12 cellular contexts compared by ENCODE assay signal in genomic region chr2:174965992-174966789, GRCh38. TPM values are rescaled to one million over a fixed set of nuclear protein-coding genes. Genes with fewer than 3 reads are reported as not detected.
A peak's percentile ranks its signal among the peaks of the same experiment; 100 is the strongest.
DNase-seq lines count a peak whose midpoint lies in the region; FAIRE-seq and TF ChIP-seq lines count a peak whose summit lies in the region.
"Had no signal": no experiment of that assay in that cellular context is flagged by ENCODE, and none has a peak within 500 bp of the region (broad histone marks: within the 10 kb centered on the region; RNA-seq: fewer than 3 reads in every experiment).

No MANE protein-coding gene starts in this region.

- CTCF ChIA-PET in endothelial cell of umbilical vein (lab: Charles Lee) = interaction anchor here (1.2 to 1.6 kb wide), 3 partner anchors 19 to 194 kb away, joined by 3 to 7 read pairs (median 3); no protein-coding TSS in a partner anchor
- CTCF ChIA-PET in activated naive CD4-positive, alpha-beta T cell treated with anti-CD3 and anti-CD28 coated beads for 36 hours (lab: Charles Lee) = interaction anchor here (0.7 kb wide), 1 partner anchor 135 kb away, joined by 3 read pairs; no protein-coding TSS in a partner anchor

- TF ChIP-seq EP300 in transverse colon (IDR thresholded peaks at IDR 0.05; ENCODE audit: low read depth) = no peak

- no peaks in the 10 kb centered on the region for H3K9me2 ChIP-seq in GM23248 (ENCODE audit: insufficient read depth)

- H3K27ac ChIP-seq in GM23248 (peak overlapping the region; percentile 80), endothelial cell of umbilical vein (ENCODE audit: insufficient read depth, low read depth, low read length) (peak overlapping the region; percentile 60), transverse colon (no peak overlapping the region)

- H2AFZ ChIP-seq in GM23248 = peak overlapping the region; percentile 85
- peak overlapping the region; percentile 24 for H2AFZ ChIP-seq in endothelial cell of umbilical vein (ENCODE audit: low read depth, low read length)

- no peaks in the 10 kb centered on the region for H3K9me3 Mint-ChIP-seq in neural crest cell
- no peaks in the 10 kb centered on the region for H3K9me3 Mint-ChIP-seq in activated naive CD4-positive, alpha-beta T cell treated with anti-CD3 and anti-CD28 coated beads for 36 hours
- H3K9me3 Mint-ChIP-seq: activated naive CD8-positive, alpha-beta T cell treated with anti-CD3 and anti-CD28 coated beads, Interleukin-2, amount 10 ng/mL, durations not matched to agents 7 days and 5 days had no signal

- no peaks in the 10 kb centered on the region for H3K27me3 ChIP-seq in GM23248 (replicated peaks; ENCODE audit: insufficient read depth)
- H3K27me3 ChIP-seq in endothelial cell of umbilical vein (ENCODE audit: control insufficient read depth in 2 of 2, insufficient read depth in 2 of 2, low read length in 2 of 2) = no peaks in the 10 kb centered on the region
- H3K27me3 ChIP-seq in transverse colon = no peaks in the 10 kb centered on the region

- peaks cover 30% of the 10 kb centered on the region for H3F3A ChIP-seq in GM23248 (ENCODE audit: insufficient read depth)

- DNase-seq in GM23248 = peak; percentile 48
- peak; percentile 31 for DNase-seq in NCI-H446 treated with DMSO at 0.1 percent for 48 hours (lab: John Stamatoyannopoulos, UW)
- DNase-seq in endothelial cell of umbilical vein (ENCODE audit: low read depth, low spot score) = peak; percentile 69
- DNase-seq in neural crest cell (ENCODE audit: low read depth, low spot score) = no peak
- DNase-seq in transverse colon = no peak
- no peak for DNase-seq in NCI-H1048 (lab: John Stamatoyannopoulos, UW)
- DNase-seq in cerebellar cortex (ENCODE audit: low spot score) = no peak
- no peak for DNase-seq in activated naive CD4-positive, alpha-beta T cell treated with anti-CD3 and anti-CD28 coated beads for 36 hours
- DNase-seq: activated naive CD8-positive, alpha-beta T cell treated with anti-CD3 and anti-CD28 coated beads, Interleukin-2, amount 10 ng/mL, durations not matched to agents 7 days and 5 days; NCI-H526 treated with DMSO at 0.1 percent for 48 hours; retina; stimulated activated naive B cell treated with anti-CD40 and anti-IgM and Interleukin-4, amounts not matched to agents 10 μg/mL and 1 μg/mL and 100 μg/mL, for 72 hours had no signal

- dilution Hi-C loops in endothelial cell of umbilical vein (cut with MboI; ENCODE audit: extremely low pct_ligation_motif_present, low sequenced_read_pairs) = no loop called here

- H3K9ac ChIP-seq in GM23248 (peak overlapping the region; percentile 61), endothelial cell of umbilical vein (replicated peaks; ENCODE audit: extremely low read depth, insufficient read depth, low read length) (peak overlapping the region; percentile 6)

- H3K4me2 ChIP-seq in GM23248 (ENCODE audit: unreplicated experiment) (peak overlapping the region; percentile 76), endothelial cell of umbilical vein (ENCODE audit: insufficient read depth, low read length) (peak overlapping the region; percentile 63)

- BruUV-seq in endothelial cell of umbilical vein (replicated peaks; lab: Mats Ljungman, UMichigan) = no TSS peak

- H4K20me1 ChIP-seq in GM23248 (ENCODE audit: insufficient read depth) = no peaks in the 10 kb centered on the region
- H4K20me1 ChIP-seq in endothelial cell of umbilical vein (replicated peaks; ENCODE audit: control insufficient read depth, extremely low read depth, insufficient read depth, low read length) = no peaks in the 10 kb centered on the region

- no peaks in the 10 kb centered on the region for H3K36me3 Mint-ChIP-seq in neural crest cell (ENCODE audit: low read depth)
- no peaks in the 10 kb centered on the region for H3K36me3 Mint-ChIP-seq in activated naive CD4-positive, alpha-beta T cell treated with anti-CD3 and anti-CD28 coated beads for 36 hours (ENCODE audit: low read depth)
- H3K36me3 Mint-ChIP-seq: activated naive CD8-positive, alpha-beta T cell treated with anti-CD3 and anti-CD28 coated beads, Interleukin-2, amount 10 ng/mL, durations not matched to agents 7 days and 5 days had no signal

- in situ Hi-C loops in GM23248 (cut with MboI) = no loop called here
- in situ Hi-C loops in transverse colon (cut with MboI; ENCODE audit: low pct_ligation_motif_present in 1 of 4, low pct_unique_long_range_greater_than_20kb in 1 of 4, low sequenced_read_pairs in 3 of 4) = no loop called here

- peak overlapping the region; percentile 40 for H3K4me3 ChIP-seq in GM23248
- no peak overlapping the region for H3K4me3 ChIP-seq in endothelial cell of umbilical vein (replicated peaks in 1 of 3; ENCODE audit: insufficient read depth in 1 of 3, low read depth in 1 of 3, low read length in 3 of 3)
- H3K4me3 ChIP-seq in transverse colon = no peak overlapping the region

- H3K79me2 ChIP-seq in GM23248 (ENCODE audit: insufficient read depth) (no peaks in the 10 kb centered on the region), endothelial cell of umbilical vein (ENCODE audit: control insufficient read depth, insufficient read depth, low read length) (peaks cover 7% of the 10 kb centered on the region)

- H3K9me3 ChIP-seq in GM23248 (ENCODE audit: low read depth) (no peaks in the 10 kb centered on the region), endothelial cell of umbilical vein (replicated peaks; ENCODE audit: control insufficient read depth, insufficient read depth, low read length) (no peaks in the 10 kb centered on the region), transverse colon (no peaks in the 10 kb centered on the region)

- H3K4me1 Mint-ChIP-seq in neural crest cell = peaks cover 62% of the 10 kb centered on the region
- H3K4me1 Mint-ChIP-seq in activated naive CD4-positive, alpha-beta T cell treated with anti-CD3 and anti-CD28 coated beads for 36 hours (ENCODE audit: low read depth) = peaks cover 13% of the 10 kb centered on the region
- H3K4me1 Mint-ChIP-seq: stimulated activated naive B cell treated with anti-CD40 and anti-IgM and Interleukin-4, amounts not matched to agents 10 μg/mL and 1 μg/mL and 100 μg/mL, for 72 hours had no signal

- peak overlapping the region; percentile 92 for H3K27ac Mint-ChIP-seq in neural crest cell (ENCODE audit: unreplicated experiment)
- no peak overlapping the region for H3K27ac Mint-ChIP-seq in activated naive CD4-positive, alpha-beta T cell treated with anti-CD3 and anti-CD28 coated beads for 36 hours
- H3K27ac Mint-ChIP-seq: activated naive CD8-positive, alpha-beta T cell treated with anti-CD3 and anti-CD28 coated beads, Interleukin-2, amount 10 ng/mL, durations not matched to agents 7 days and 5 days; stimulated activated naive B cell treated with anti-CD40 and anti-IgM and Interleukin-4, amounts not matched to agents 10 μg/mL and 1 μg/mL and 100 μg/mL, for 72 hours had no signal

- 7 to 10% methylated on average over 6 of the region's 6 CpGs for WGBS in GM23248 (ENCODE audit: low coverage in 1 of 2, low lambda C conversion rate in 2 of 2, missing lambda C conversion rate in 2 of 2), 2 experiments
- WGBS in transverse colon (ENCODE audit: low coverage in 1 of 2), 2 donors = 45 to 48% methylated on average over 6 of the region's 6 CpGs

- H3K4me3 Mint-ChIP-seq in neural crest cell = no peak overlapping the region
- H3K4me3 Mint-ChIP-seq in activated naive CD4-positive, alpha-beta T cell treated with anti-CD3 and anti-CD28 coated beads for 36 hours = no peak overlapping the region
- H3K4me3 Mint-ChIP-seq: activated naive CD8-positive, alpha-beta T cell treated with anti-CD3 and anti-CD28 coated beads, Interleukin-2, amount 10 ng/mL, durations not matched to agents 7 days and 5 days; stimulated activated naive B cell treated with anti-CD40 and anti-IgM and Interleukin-4, amounts not matched to agents 10 μg/mL and 1 μg/mL and 100 μg/mL, for 72 hours had no signal

- POLR2A ChIA-PET in endothelial cell of umbilical vein (lab: Charles Lee) = interaction anchor here (0.7 kb wide), 1 partner anchor 39 kb away, joined by 3 read pairs; no protein-coding TSS in a partner anchor

- H3K27me3 Mint-ChIP-seq in neural crest cell (ENCODE audit: low read depth) = no peaks in the 10 kb centered on the region
- H3K27me3 Mint-ChIP-seq in activated naive CD4-positive, alpha-beta T cell treated with anti-CD3 and anti-CD28 coated beads for 36 hours (ENCODE audit: low read depth) = no peaks in the 10 kb centered on the region

- H3K4me1 ChIP-seq in GM23248 (ENCODE audit: insufficient read depth) = peaks cover 39% of the 10 kb centered on the region
- peaks cover 14% of the 10 kb centered on the region for H3K4me1 ChIP-seq in endothelial cell of umbilical vein (ENCODE audit: control insufficient read depth, extremely low read depth, insufficient read depth, low read length)
- no peaks in the 10 kb centered on the region for H3K4me1 ChIP-seq in transverse colon

- peak; percentile 33 for FAIRE-seq in endothelial cell of umbilical vein (lab: Jason Lieb, UNC)

- intact Hi-C loops in endothelial cell of umbilical vein (cut with micrococcal nuclease) = no loop called here
- intact Hi-C loops in transverse colon (cut with DNase I; ENCODE audit: low total_unique reads) = no loop called here
- intact Hi-C loops in activated naive CD4-positive, alpha-beta T cell treated with anti-CD3 and anti-CD28 coated beads for 36 hours (cut with micrococcal nuclease) = loop anchor here (1.0 kb wide), 1 partner anchor 131 kb away; no protein-coding TSS in a partner anchor

- H3K36me3 ChIP-seq in GM23248 (ENCODE audit: low read depth) (no peaks in the 10 kb centered on the region), endothelial cell of umbilical vein (ENCODE audit: control insufficient read depth in 2 of 2, extremely low read depth in 1 of 2, insufficient read depth in 2 of 2, low read length in 2 of 2) (no peaks in the 10 kb centered on the region), transverse colon (no peaks in the 10 kb centered on the region)

- no peaks in the 10 kb centered on the region for H3K9me1 ChIP-seq in endothelial cell of umbilical vein (replicated peaks; ENCODE audit: control insufficient read depth, extremely low read depth, insufficient read depth, low read length)

- TF ChIP-seq CTCF in endothelial cell of umbilical vein (IDR thresholded peaks at IDR 0.05; ENCODE audit: extremely low read depth in 1 of 2, insufficient read depth in 1 of 2, low read depth in 1 of 2, low read length in 2 of 2) (no peak), neural crest cell (conservative IDR thresholded peaks at IDR 0.05) (no peak), transverse colon (IDR thresholded peaks at IDR 0.05) (no peak)

- TF ChIP-seq POLR2A in endothelial cell of umbilical vein (IDR thresholded peaks at IDR 0.05; ENCODE audit: low read depth, low read length) (no peak), transverse colon (IDR thresholded peaks at IDR 0.05) (no peak)

RNA-seq across cellular contexts. Expression of gene CHN1, which starts 39.0 kb away (rescaled TPM):
- 101 and 115 TPM in 2 replicates for total RNA-seq in GM23248 (2014; rRNA removed; shearing (Covaris generic))
- 126 and 130 TPM in 2 replicates for polyA plus RNA-seq in GM23248 (2016; fragmentation: Nextera tagmentation; extraction: Ambion mirVana)
- total RNA-seq in endothelial cell of umbilical vein = 23.3 and 29.0 TPM in 2 replicates
- 20.1 and 24.9 TPM in 2 replicates for polyA plus RNA-seq in endothelial cell of umbilical vein
- 34.0 and 35.0 TPM in 2 replicates for polyA plus RNA-seq in endothelial cell of umbilical vein (2011; cell fraction: cytosol; rRNA removed)
- polyA plus RNA-seq in endothelial cell of umbilical vein (2011; cell fraction: nucleus; rRNA removed) = 37.7 and 42.8 TPM in 2 replicates
- 16.1 and 30.5 TPM in 2 replicates for polyA plus RNA-seq in endothelial cell of umbilical vein (2012)
- 46.2 and 58.7 TPM in 2 replicates for polyA minus RNA-seq in endothelial cell of umbilical vein
- 11.6 TPM for polyA minus RNA-seq in endothelial cell of umbilical vein (2011; cell fraction: cytosol; rRNA and poly(A)+ RNA removed)
- 59.2 and 73.1 TPM in 2 replicates for polyA minus RNA-seq in endothelial cell of umbilical vein (2011; cell fraction: nucleus; rRNA and poly(A)+ RNA removed)
- total RNA-seq in neural crest cell = 58.7 and 61.0 TPM in 2 replicates
- total RNA-seq in transverse colon = 1 to 10 TPM in 3 of 4 donors, not detected in 1; 1.6 to 3.2 (median 3.0) TPM
- 1 to 10 TPM; 2.1 to 3.3 TPM for total RNA-seq in activated naive CD4-positive, alpha-beta T cell treated with anti-CD3 and anti-CD28 coated beads for 36 hours

Comparison
In these comparisons a context has a peak if more than half of its experiments do, and no peak if none do; other contexts are left out.
1. DNase-seq: peak in GM23248 (single experiment), NCI-H446 treated with DMSO at 0.1 percent for 48 hours (single experiment) and endothelial cell of umbilical vein (single experiment); none in neural crest cell (single experiment), transverse colon (single experiment), NCI-H1048 (single experiment), cerebellar cortex (single experiment) and activated naive CD4-positive, alpha-beta T cell treated with anti-CD3 and anti-CD28 coated beads for 36 hours (single experiment).
2. H3K27ac ChIP-seq: peak in GM23248 (single experiment) and endothelial cell of umbilical vein (single experiment); none in transverse colon (0 of 4).